Comparison of ENCODE assay signal across 8 cellular contexts in the genomic region with DNA sequence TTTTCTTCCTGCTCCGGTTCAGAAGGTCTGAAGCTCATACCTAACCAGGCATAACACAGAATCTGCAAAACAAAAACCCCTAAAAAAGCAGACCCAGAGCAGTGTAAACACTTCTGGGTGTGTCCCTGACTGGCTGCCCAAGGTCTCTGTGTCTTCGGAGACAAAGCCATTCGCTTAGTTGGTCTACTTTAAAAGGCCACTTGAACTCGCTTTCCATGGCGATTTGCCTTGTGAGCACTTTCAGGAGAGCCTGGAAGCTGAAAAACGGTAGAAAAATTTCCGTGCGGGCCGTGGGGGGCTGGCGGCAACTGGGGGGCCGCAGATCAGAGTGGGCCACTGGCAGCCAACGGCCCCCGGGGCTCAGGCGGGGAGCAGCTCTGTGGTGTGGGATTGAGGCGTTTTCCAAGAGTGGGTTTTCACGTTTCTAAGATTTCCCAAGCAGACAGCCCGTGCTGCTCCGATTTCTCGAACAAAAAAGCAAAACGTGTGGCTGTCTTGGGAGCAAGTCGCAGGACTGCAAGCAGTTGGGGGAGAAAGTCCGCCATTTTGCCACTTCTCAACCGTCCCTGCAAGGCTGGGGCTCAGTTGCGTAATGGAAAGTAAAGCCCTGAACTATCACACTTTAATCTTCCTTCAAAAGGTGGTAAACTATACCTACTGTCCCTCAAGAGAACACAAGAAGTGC. TPM values are rescaled to one million over a fixed set of nuclear protein-coding genes. Genes with fewer than 3 reads are reported as not detected.
A peak's percentile ranks its signal among the peaks of the same experiment; 100 is the strongest.
DNase-seq lines count a peak whose midpoint lies in the region; ATAC-seq and TF ChIP-seq lines count a peak whose summit lies in the region.

No MANE protein-coding gene starts in this region.

- peak overlapping the region; percentile 96 for H2BK5ac ChIP-seq in mesendoderm (ENCODE audit: low read length)

- H2BK15ac ChIP-seq in mesendoderm (replicated peaks; ENCODE audit: low read depth): peak overlapping the region; percentile 27

- H3K27me3 ChIP-seq in mesendoderm (ENCODE audit: insufficient read depth, low read length, poor library complexity): no peaks in the 10 kb centered on the region
- H3K27me3 ChIP-seq in stomach: no peaks in the 10 kb centered on the region

- TF ChIP-seq POLR2A in NB4 (IDR thresholded peaks at IDR 0.05; ENCODE audit: extremely low read depth, insufficient read length): no peak
- TF ChIP-seq POLR2A in stomach (IDR thresholded peaks at IDR 0.05): no peak

- H3K4me3 ChIP-seq in NB4 (ENCODE audit: low read depth, low read length) (peak overlapping the region; percentile 87), coronary artery (peak overlapping the region; percentile 88), mesendoderm (ENCODE audit: low read length) (peak overlapping the region; percentile 57), stomach (peak overlapping the region; percentile 77 to 95 (median 84))

- H2BK120ac ChIP-seq in mesendoderm (ENCODE audit: low read depth, low read length): peak overlapping the region; percentile 98

- H3K4me2 ChIP-seq in mesendoderm (ENCODE audit: low read length): peak overlapping the region; percentile 99

- TF ChIP-seq CTCF in NB4 (IDR thresholded peaks at IDR 0.05; ENCODE audit: low read depth, low read length) (no peak), VCaP (conservative IDR thresholded peaks at IDR 0.05) (no peak), coronary artery (IDR thresholded peaks at IDR 0.05) (no peak), stomach (IDR thresholded peaks at IDR 0.05) (no peak)

- peak; percentile 68 for DNase-seq in ELF-1 (ENCODE audit: low read depth, low spot score)
- peak; percentile 85 for DNase-seq in NB4 (ENCODE audit: low read depth)
- DNase-seq in coronary artery (ENCODE audit: low spot score): peak; percentile 79
- DNase-seq in mesendoderm: peak; percentile 70
- peak; percentile 63 for DNase-seq in stomach

- TF ChIP-seq EP300 in stomach (IDR thresholded peaks at IDR 0.05): no peak

- intact Hi-C loops in stomach (cut with DNase I; ENCODE audit: low total_unique reads): no loop called here

- H3K36me3 ChIP-seq in mesendoderm (ENCODE audit: control insufficient read depth, insufficient read depth, low read length): peaks cover 3% of the 10 kb centered on the region
- H3K36me3 ChIP-seq in stomach: peaks cover 17 to 30% (median 19%) of the 10 kb centered on the region in 4 donors

- H2AK5ac ChIP-seq in mesendoderm (ENCODE audit: low read length): peak overlapping the region; percentile 97

- H3K9ac ChIP-seq in mesendoderm (ENCODE audit: low read length): peak overlapping the region; percentile 98

- H3K27ac ChIP-seq in VCaP (peak overlapping the region; percentile 100), coronary artery (peak overlapping the region; percentile 97), mesendoderm (ENCODE audit: low read depth, low read length) (peak overlapping the region; percentile 99), stomach (peak overlapping the region; percentile 91 to 99 (median 99))

- peak overlapping the region; percentile 36 for H4K5ac ChIP-seq in mesendoderm (ENCODE audit: low read length)

- H3K79me2 ChIP-seq in mesendoderm (ENCODE audit: control insufficient read depth, insufficient read depth, low read length): peaks cover 35% of the 10 kb centered on the region

- H4K8ac ChIP-seq in mesendoderm (ENCODE audit: low read depth, low read length): peak overlapping the region; percentile 99

- H3K79me1 ChIP-seq in mesendoderm (ENCODE audit: low read length): peaks cover 5% of the 10 kb centered on the region

- ATAC-seq in GM18909 (IDR thresholded peaks at IDR 0.05; ENCODE audit: poor library complexity, unreplicated experiment) (no peak), HG02588 (IDR thresholded peaks at IDR 0.05; ENCODE audit: unreplicated experiment) (no peak)

- peaks cover 9% of the 10 kb centered on the region for H3K4me1 ChIP-seq in mesendoderm (ENCODE audit: control insufficient read depth, low read depth, low read length)
- peaks cover 39 to 41% (median 40%) of the 10 kb centered on the region in 4 donors for H3K4me1 ChIP-seq in stomach

- peak overlapping the region; percentile 100 for H3K18ac ChIP-seq in mesendoderm (ENCODE audit: low read length)

- peak overlapping the region; percentile 100 for H3K4ac ChIP-seq in mesendoderm (ENCODE audit: low read depth, low read length)

- no peaks in the 10 kb centered on the region for H3K9me3 ChIP-seq in stomach

- H3K56ac ChIP-seq in mesendoderm (ENCODE audit: low read length): peak overlapping the region; percentile 99

- WGBS in mesendoderm (ENCODE audit: extremely low coverage, insufficient coverage, low lambda C conversion rate): no CpG with 5 or more reads among the region's 24 CpGs
- WGBS in stomach, 5 donors: 0 to 2% (median 1%) methylated on average over 24 of the region's 24 CpGs

- H3K23ac ChIP-seq in mesendoderm (ENCODE audit: low read length): peak overlapping the region; percentile 29

RNA-seq across cellular contexts. Expression of gene MALAT1, which starts 0.7 kb away (rescaled TPM):
- polyA plus RNA-seq in mesendoderm (2013, experiment 1 of 2): 112 TPM
- polyA plus RNA-seq in mesendoderm (2013, experiment 2 of 2): 116 TPM
- over 10,000 TPM; 11,517 to 39,496 (median 13,707) TPM for total RNA-seq in stomach
- polyA plus RNA-seq in stomach: 100 to 1,000 TPM; 124 to 296 (median 126) TPM

RNA-seq across cellular contexts. Expression of gene SCYL1, which starts 26.7 kb away (rescaled TPM):
- polyA plus RNA-seq in mesendoderm (2013, experiment 1 of 2): 50.0 TPM
- 51.8 TPM for polyA plus RNA-seq in mesendoderm (2013, experiment 2 of 2)
- 10 to 100 TPM in 4 of 5 donors, 1 to 10 TPM in 1; 3.5 to 89.0 (median 65.2) TPM for total RNA-seq in stomach
- 10 to 100 TPM; 65.8 to 94.8 (median 86.1) TPM for polyA plus RNA-seq in stomach

RNA-seq across cellular contexts. Expression of gene LTBP3, which starts 60.0 kb away (rescaled TPM):
- 4.6 TPM for polyA plus RNA-seq in mesendoderm (2013, experiment 1 of 2)
- polyA plus RNA-seq in mesendoderm (2013, experiment 2 of 2): 3.8 TPM
- total RNA-seq in stomach: 100 to 1,000 TPM in 4 of 5 donors, 10 to 100 TPM in 1; 35.1 to 452 (median 117) TPM
- 10 to 100 TPM; 26.9 to 58.2 (median 28.7) TPM for polyA plus RNA-seq in stomach
